16 cellular contexts compared by ENCODE assay signal in genomic region chr16:15539197-15539596, GRCh38.
DNase-seq lines count a peak whose midpoint lies in the region; ATAC-seq and TF ChIP-seq lines count a peak whose summit lies in the region.
"Had no signal": no experiment of that assay in that cellular context is flagged by ENCODE, and none has a peak within 500 bp of the region (broad histone marks: within the 10 kb centered on the region; RNA-seq: fewer than 3 reads in every experiment).

No MANE protein-coding gene starts in this region.

- in situ Hi-C loops in Panc1 (cut with HindIII; ENCODE audit: low pct_unique_long_range_greater_than_20kb, low sequenced_read_pairs): no loop called here

- CTCF ChIA-PET in Panc1 (lab: Charles Lee): no interaction called here

- peaks cover 4% of the 10 kb centered on the region; the same call in 1 of the 2 replicates for H3K9me3 ChIP-seq in Panc1 (ENCODE audit: control insufficient read depth, insufficient read depth, low read depth, low read length)
- H3K9me3 ChIP-seq in thyroid gland: no peaks in the 10 kb centered on the region
- H3K9me3 ChIP-seq: body of pancreas had no signal

- TF ChIP-seq CTCF in Panc1 (IDR thresholded peaks at IDR 0.05) (no peak), thyroid gland (IDR thresholded peaks at IDR 0.05) (no peak)

- H3K27me3 ChIP-seq in Panc1 (ENCODE audit: control insufficient read depth, insufficient read depth, low read length) (no peaks in the 10 kb centered on the region), thyroid gland (no peaks in the 10 kb centered on the region)
- H3K27me3 ChIP-seq: body of pancreas had no signal

- DNase-seq in ELF-1 (ENCODE audit: low read depth, low spot score): peak; percentile 81
- DNase-seq in NAMALWA (ENCODE audit: low spot score): peak; percentile 35
- DNase-seq in Panc1 (ENCODE audit: low read depth, low spot score): no peak
- DNase-seq in islet precursor cell: peak; percentile 59
- no peak for DNase-seq in thyroid gland
- no peak for DNase-seq in NCI-H1436 treated with DMSO at 0.1 percent for 48 hours (lab: John Stamatoyannopoulos, UW)
- DNase-seq in left ventricle myocardium superior: no peak
- DNase-seq: activated CD4-positive, alpha-beta T cell treated with anti-CD3 and anti-CD28 coated beads, Interleukin-2, amount 50 U/mL, for 48 hours; activated T-cell treated with anti-CD3 and anti-CD28 coated beads, Interleukin-2, amount 50 U/mL, for 4 hours; body of pancreas; COR-L47; lower lobe of right lung; naive B cell; NCI-H1092 treated with DMSO at 0.1 percent for 48 hours; stimulated activated CD4-positive, alpha-beta T cell treated with anti-CD3 and anti-CD28 coated beads, Interleukin-4, amount 100 ng/mL, for 1 hour had no signal

- intact Hi-C loops in Panc1 (cut with micrococcal nuclease; ENCODE audit: unreplicated experiment) (no loop called here), thyroid gland (cut with DNase I) (no loop called here), left ventricle myocardium superior (cut with micrococcal nuclease) (no loop called here)

- no TSS peak for BruUV-seq in Panc1 (replicated peaks; lab: Mats Ljungman, UMichigan)

- ATAC-seq in Panc1 (peak; percentile 28; the same call in 1 of the 2 replicates), HG03196 (IDR thresholded peaks at IDR 0.05; ENCODE audit: unreplicated experiment) (no peak), left ventricle myocardium superior (no peak)
- ATAC-seq: activated T-cell treated with anti-CD3 and anti-CD28 coated beads, Interleukin-2, amount 50 U/mL, for 4 hours; body of pancreas; lower lobe of right lung had no signal

- no peaks in the 10 kb centered on the region for H3K36me3 ChIP-seq in Panc1 (ENCODE audit: control insufficient read depth, insufficient read depth, low read length)
- no peaks in the 10 kb centered on the region for H3K36me3 ChIP-seq in thyroid gland
- H3K36me3 ChIP-seq: lower lobe of right lung had no signal

- WGBS in thyroid gland, 2 donors: 72 to 77% methylated on average over 7 to 8 of the region's 8 CpGs

- H3K27ac ChIP-seq in Panc1 (ENCODE audit: low read length): no peak overlapping the region
- no peak overlapping the region for H3K27ac ChIP-seq in thyroid gland
- H3K27ac ChIP-seq: body of pancreas, lower lobe of right lung had no signal

- no peak overlapping the region for H3K4me3 ChIP-seq in Panc1 (ENCODE audit: low read depth in 2 of 2, low read length in 2 of 2)
- no peak overlapping the region for H3K4me3 ChIP-seq in thyroid gland (replicated peaks in 1 of 3)
- H3K4me3 ChIP-seq: body of pancreas, lower lobe of right lung had no signal

- no peak for TF ChIP-seq POLR2A in thyroid gland (IDR thresholded peaks at IDR 0.05)

- POLR2A ChIA-PET in Panc1 (lab: Charles Lee): no interaction called here

- H3K4me1 ChIP-seq in Panc1 (ENCODE audit: control insufficient read depth, insufficient read depth, low read length): no peaks in the 10 kb centered on the region
- H3K4me1 ChIP-seq in thyroid gland: no peaks in the 10 kb centered on the region
- H3K4me1 ChIP-seq: lower lobe of right lung had no signal

Comparison
In these comparisons a context has a peak if more than half of its experiments do, and no peak if none do; other contexts are left out.
1. DNase-seq: peak in ELF-1 (single experiment), NAMALWA (single experiment) and islet precursor cell (single experiment); none in Panc1 (single experiment), thyroid gland (0 of 2), NCI-H1436 treated with DMSO at 0.1 percent for 48 hours (single experiment) and left ventricle myocardium superior (single experiment).